ENCODE assay signal across 21 cellular contexts in genomic region chr1:61123321-61123720, GRCh38. TPM values are rescaled to one million over a fixed set of nuclear protein-coding genes. Genes with fewer than 3 reads are reported as not detected.
DNase-seq lines count a peak whose midpoint lies in the region; ATAC-seq, FAIRE-seq and TF ChIP-seq lines count a peak whose summit lies in the region.
"Had no signal": no experiment of that assay in that cellular context is flagged by ENCODE, and none has a peak within 500 bp of the region (broad histone marks: within the 10 kb centered on the region; RNA-seq: fewer than 3 reads in every experiment).

No MANE protein-coding gene starts in this region.

- H3K9me3 ChIP-seq in liver (ENCODE audit: control insufficient read depth in 4 of 4, low read length in 3 of 4) (no peaks in the 10 kb centered on the region), HepG2 (ENCODE audit: low read length) (no peaks in the 10 kb centered on the region), psoas muscle (no peaks in the 10 kb centered on the region)
- H3K9me3 ChIP-seq: MG63, Peyer's patch had no signal

- CTCF ChIA-PET in HepG2 (lab: Yijun Ruan, JAX; ENCODE audit: low intra/inter-chr PET ratio, low total read pairs): no interaction called here
- CTCF ChIA-PET in activated CD8-positive, alpha-beta T cell treated with anti-CD3 and anti-CD28 coated beads, Interleukin-2, amount 10 ng/mL, durations not matched to agents 7 days and 5 days (lab: Charles Lee): interaction anchor here (0.8 to 1.3 kb wide), 2 partner anchors 11 to 74 kb away, joined by 3 read pairs; no protein-coding TSS in a partner anchor

- H4K20me1 ChIP-seq in HepG2 (ENCODE audit: insufficient read depth, low read length): no peaks in the 10 kb centered on the region

- no peaks in the 10 kb centered on the region for H3K4me1 Mint-ChIP-seq in activated CD8-positive, alpha-beta T cell treated with anti-CD3 and anti-CD28 coated beads, Interleukin-2, amount 10 ng/mL, durations not matched to agents 7 days and 5 days (ENCODE audit: low read depth)
- H3K4me1 Mint-ChIP-seq: B cell had no signal

- no peak for TF ChIP-seq EP300 in HepG2 (IDR thresholded peaks at IDR 0.05; ENCODE audit: low read depth in 2 of 2, low read length in 2 of 2)
- TF ChIP-seq EP300 in HepG2 (CRISPR knock-in tag; IDR thresholded peaks at IDR 0.05; ENCODE audit: borderline replicate concordance): no peak

- H3K27ac ChIP-seq in liver (ENCODE audit: low read depth in 1 of 2, low read length in 2 of 2) (peak overlapping the region; percentile 47 to 78), HepG2 (ENCODE audit: extremely low read length, insufficient read depth, low read length) (no peak overlapping the region), caudate nucleus (ENCODE audit: low read depth, low read length) (peak overlapping the region; percentile 78), psoas muscle (peak overlapping the region; percentile 91)
- H3K27ac ChIP-seq: Peyer's patch had no signal

- H3K4me2 ChIP-seq in HepG2 (ENCODE audit: low read depth, low read length): no peak overlapping the region

- H3K79me2 ChIP-seq in HepG2 (ENCODE audit: insufficient read depth, low read length): peaks cover 95% of the 10 kb centered on the region

- DNase-seq in HepG2 (ENCODE audit: low spot score) (no peak), caudate nucleus (lab: John Stamatoyannopoulos, UW) (peak in 1 of 61 donors; percentile 35), psoas muscle (no peak)
- no peak for DNase-seq in activated CD8-positive, alpha-beta T cell treated with anti-CD3 and anti-CD28 coated beads, Interleukin-2, amount 10 ng/mL, durations not matched to agents 7 days and 5 days
- DNase-seq in activated effector memory CD4-positive, alpha-beta T cell treated with Interleukin-2 at 50 U/mL for 16 hours: no peak
- DNase-seq: DMS53, GDM1, MG63, NCI-H187 treated with DMSO at 0.1 percent for 48 hours, NCI-H2107, NCI-H226, NCI-H510A treated with DMSO at 0.1 percent for 48 hours, NCI-H774, Peyer's patch had no signal

- H3K4me1 ChIP-seq in liver (ENCODE audit: control insufficient read depth in 4 of 4, insufficient read depth in 4 of 4, low read length in 3 of 4) (peaks cover 13 to 72% (median 61%) of the 10 kb centered on the region in 4 donors), HepG2 (ENCODE audit: insufficient read depth, low read length) (peaks cover 65% of the 10 kb centered on the region), psoas muscle (peaks cover 79% of the 10 kb centered on the region)

- H3K27me3 ChIP-seq in liver (ENCODE audit: control insufficient read depth in 4 of 4, insufficient read depth in 4 of 4, low read length in 3 of 4): no peaks in the 10 kb centered on the region
- no peaks in the 10 kb centered on the region for H3K27me3 ChIP-seq in HepG2 (ENCODE audit: control insufficient read depth in 1 of 2, insufficient read depth in 2 of 2, low read length in 2 of 2)
- H3K27me3 ChIP-seq in psoas muscle (ENCODE audit: insufficient read depth in 3 of 3, low read length in 2 of 3): no peaks in the 10 kb centered on the region
- H3K27me3 ChIP-seq: MG63, Peyer's patch had no signal

- H3K27me3 Mint-ChIP-seq in activated CD8-positive, alpha-beta T cell treated with anti-CD3 and anti-CD28 coated beads, Interleukin-2, amount 10 ng/mL, durations not matched to agents 7 days and 5 days (ENCODE audit: low read depth): peaks cover 4% of the 10 kb centered on the region

- FAIRE-seq in HepG2 (lab: Jason Lieb, UNC): no peak
- FAIRE-seq: A204.1, D721Med, H54 had no signal

- H3K36me3 ChIP-seq in liver (ENCODE audit: control insufficient read depth in 4 of 4, insufficient read depth in 3 of 4, low read depth in 1 of 4, low read length in 3 of 4): no peaks in the 10 kb centered on the region
- H3K36me3 ChIP-seq in HepG2 (replicated peaks in 1 of 2; ENCODE audit: control insufficient read depth in 1 of 2, insufficient read depth in 2 of 2, low read length in 2 of 2): no peaks in the 10 kb centered on the region
- H3K36me3 ChIP-seq in psoas muscle (ENCODE audit: insufficient read depth in 1 of 2, low read depth in 1 of 2): no peaks in the 10 kb centered on the region
- H3K36me3 ChIP-seq: MG63, Peyer's patch had no signal

- no peaks in the 10 kb centered on the region for H3K36me3 Mint-ChIP-seq in activated CD8-positive, alpha-beta T cell treated with anti-CD3 and anti-CD28 coated beads, Interleukin-2, amount 10 ng/mL, durations not matched to agents 7 days and 5 days (ENCODE audit: low read depth)
- H3K36me3 Mint-ChIP-seq: CD14-positive monocyte had no signal

- no peak overlapping the region for H3K27ac Mint-ChIP-seq in activated CD8-positive, alpha-beta T cell treated with anti-CD3 and anti-CD28 coated beads, Interleukin-2, amount 10 ng/mL, durations not matched to agents 7 days and 5 days
- H3K27ac Mint-ChIP-seq: B cell, CD14-positive monocyte had no signal

- no peak overlapping the region for H2AFZ ChIP-seq in HepG2 (ENCODE audit: low read length)

- ATAC-seq in HepG2: no peak
- ATAC-seq in psoas muscle: no peak
- no peak for ATAC-seq in activated CD8-positive, alpha-beta T cell treated with anti-CD3 and anti-CD28 coated beads, Interleukin-2, amount 10 ng/mL, durations not matched to agents 7 days and 5 days
- no peak for ATAC-seq in GM18867 (IDR thresholded peaks at IDR 0.05; ENCODE audit: unreplicated experiment)

- H3K4me3 ChIP-seq in liver (ENCODE audit: low read depth in 1 of 3, low read length in 3 of 3): no peak overlapping the region
- H3K4me3 ChIP-seq in HepG2 (replicated peaks in 1 of 3; ENCODE audit: insufficient read depth in 1 of 3, low read depth in 2 of 3, low read length in 3 of 3): no peak overlapping the region
- H3K4me3 ChIP-seq in psoas muscle: no peak overlapping the region
- H3K4me3 ChIP-seq: MG63, Peyer's patch had no signal

- WGBS in liver: 84% methylated on average over 2 of the region's 2 CpGs
- WGBS in HepG2 (ENCODE audit: low lambda C conversion rate): 99% methylated on average over 2 of the region's 2 CpGs
- 72 to 78% (median 77%) methylated on average over 2 of the region's 2 CpGs for WGBS in psoas muscle, 3 donors

- no peak for TF ChIP-seq POLR2A in HepG2 (IDR thresholded peaks at IDR 0.05; ENCODE audit: insufficient read depth in 1 of 2, low read depth in 2 of 2, low read length in 2 of 2)

- no TSS peak for BruUV-seq in HepG2 (replicated peaks; lab: Mats Ljungman, UMichigan)

- intact Hi-C loops in HepG2 (cut with micrococcal nuclease; ENCODE audit: unreplicated experiment): loop anchor here (5.0 kb wide), 1 partner anchor 214 kb away; no protein-coding TSS in a partner anchor
- intact Hi-C loops in psoas muscle (cut with DNase I): loop anchor here in 1 of 2 donors (10.0 kb wide), 1 partner anchor 61 kb away; no protein-coding TSS in a partner anchor

- in situ Hi-C loops in HepG2 (cut with HindIII; ENCODE audit: extremely low pct_ligation_motif_present, low pct_unique_long_range_greater_than_20kb): no loop called here

- H3K9me3 Mint-ChIP-seq in activated CD8-positive, alpha-beta T cell treated with anti-CD3 and anti-CD28 coated beads, Interleukin-2, amount 10 ng/mL, durations not matched to agents 7 days and 5 days (ENCODE audit: insufficient read depth): no peaks in the 10 kb centered on the region
- H3K9me3 Mint-ChIP-seq: CD14-positive monocyte had no signal

- TF ChIP-seq CTCF in liver (IDR thresholded peaks at IDR 0.05; ENCODE audit: low read depth, low read length, missing input control) (no peak), HepG2 (CRISPR knock-in tag; IDR thresholded peaks at IDR 0.05) (no peak), psoas muscle (IDR thresholded peaks at IDR 0.05) (no peak)

- POLR2A ChIA-PET in HepG2 (lab: Yijun Ruan, JAX): no interaction called here
- POLR2A ChIA-PET in activated CD8-positive, alpha-beta T cell treated with anti-CD3 and anti-CD28 coated beads, Interleukin-2, amount 10 ng/mL, durations not matched to agents 7 days and 5 days (lab: Charles Lee): no interaction called here

- H3K9ac ChIP-seq in liver (ENCODE audit: low read depth in 1 of 2, low read length in 2 of 2) (no peak overlapping the region), HepG2 (ENCODE audit: insufficient read depth, low read depth, low read length) (no peak overlapping the region)

- TF ChIP-seq RAD21 in liver (IDR thresholded peaks at IDR 0.05) (no peak), HepG2 (CRISPR knock-in tag; IDR thresholded peaks at IDR 0.05) (no peak)

- no peak overlapping the region for H3K4me3 Mint-ChIP-seq in activated CD8-positive, alpha-beta T cell treated with anti-CD3 and anti-CD28 coated beads, Interleukin-2, amount 10 ng/mL, durations not matched to agents 7 days and 5 days
- H3K4me3 Mint-ChIP-seq: B cell, CD14-positive monocyte had no signal

TF ChIP-seq in liver, 16 proteins besides CTCF, POLR2A, EP300 and RAD21 (continues in another document):
- no peak for TF ChIP-seq NR2F2 (IDR thresholded peaks at IDR 0.05)

RNA-seq across cellular contexts. Expression of gene NFIA, which starts 41.0 kb away (rescaled TPM):
- total RNA-seq in liver (10 to 100 TPM; 16.6 to 27.7 TPM), HepG2 (2016; rRNA removed; fragmentation: Illumina TruSeq; extraction: Trizol) (14.8 and 28.5 TPM in 2 replicates), psoas muscle (10 to 100 TPM; 30.6 to 42.7 (median 42.3) TPM)
- polyA plus RNA-seq in liver (10 to 100 TPM in 1 of 2 donors, 1 to 10 TPM in 1; 6.8 to 53.7 TPM), HepG2 (2011; rRNA removed) (14.1 and 14.7 TPM in 2 replicates), psoas muscle (10 to 100 TPM in 1 of 3 donors, 1 to 10 TPM in 2; 4.0 to 11.7 (median 4.2) TPM)
- total RNA-seq in HepG2 (2016; cell fraction: cytosol; rRNA removed; fragmentation: Illumina TruSeq; extraction: Trizol; ENCODE audit: low read depth): 8.1 and 8.4 TPM in 2 replicates
- total RNA-seq in HepG2 (2016; cell fraction: insoluble cytoplasmic fraction; rRNA removed; fragmentation: Illumina TruSeq; extraction: Trizol): 11.5 and 25.9 TPM in 2 replicates
- 7.4 and 7.5 TPM in 2 replicates for total RNA-seq in HepG2 (2016; cell fraction: membrane; rRNA removed; fragmentation: Illumina TruSeq; extraction: Trizol)
- total RNA-seq in HepG2 (2016; cell fraction: nucleus; rRNA removed; fragmentation: Illumina TruSeq; extraction: Trizol): 110 and 115 TPM in 2 replicates
- polyA plus RNA-seq in HepG2 (2011; cell fraction: cytosol; rRNA removed): 11.0 and 12.6 TPM in 2 replicates
- 20.1 and 25.7 TPM in 2 replicates for polyA plus RNA-seq in HepG2 (2011; cell fraction: nucleus; rRNA removed)
- polyA plus RNA-seq in HepG2 (2012): 4.5 and 5.7 TPM in 2 replicates
- 0.64 and 0.71 TPM in 2 replicates for polyA plus RNA-seq in HepG2 (2016; cell fraction: cytosol; fragmentation: Illumina TruSeq; extraction: Trizol; ENCODE audit: low read depth)
- 11.5 and 13.5 TPM in 2 replicates for polyA plus RNA-seq in HepG2 (2016; cell fraction: insoluble cytoplasmic fraction; fragmentation: Illumina TruSeq; extraction: Trizol; ENCODE audit: low read depth)
- 3.0 and 3.1 TPM in 2 replicates for polyA plus RNA-seq in HepG2 (2016; cell fraction: membrane; fragmentation: Illumina TruSeq; extraction: Trizol; ENCODE audit: low read depth)
- 15.9 and 21.9 TPM in 2 replicates for polyA plus RNA-seq in HepG2 (2016; cell fraction: nucleus; fragmentation: Illumina TruSeq; extraction: Trizol; ENCODE audit: insufficient read depth, low read depth)
- polyA minus RNA-seq in HepG2 (2011; rRNA and poly(A)+ RNA removed; ENCODE audit: low replicate concordance): 62.5 and 117 TPM in 2 replicates
- 18.3 and 19.2 TPM in 2 replicates for polyA minus RNA-seq in HepG2 (2011; cell fraction: cytosol; rRNA and poly(A)+ RNA removed)
- 167 and 202 TPM in 2 replicates for polyA minus RNA-seq in HepG2 (2011; cell fraction: nucleus; rRNA and poly(A)+ RNA removed)
- under 1 TPM; 0.66 to 0.78 TPM for total RNA-seq in activated CD8-positive, alpha-beta T cell treated with anti-CD3 and anti-CD28 coated beads, Interleukin-2, amount 10 ng/mL, durations not matched to agents 7 days and 5 days

Comparison
In these comparisons a context has a peak if more than half of its experiments do, and no peak if none do; other contexts are left out.
1. RNA of gene NFIA, which starts 41.0 kb away (total RNA-seq): 30.6 to 42.7 TPM in psoas muscle, 7.4 to 115 TPM in HepG2 and 16.6 to 27.7 TPM in liver; 0.66 to 0.78 TPM in activated CD8-positive, alpha-beta T cell treated with anti-CD3 and anti-CD28 coated beads, Interleukin-2, amount 10 ng/mL, durations not matched to agents 7 days and 5 days; every median in the first group is over 4 times any median in the second.